In genomic region chr9:33164921-33165262, GRCh38 we compare ENCODE assay signal across 8 cellular contexts. TPM values are rescaled to one million over a fixed set of nuclear protein-coding genes. Genes with fewer than 3 reads are reported as not detected.
DNase-seq lines count a peak whose midpoint lies in the region; ATAC-seq, FAIRE-seq and TF ChIP-seq lines count a peak whose summit lies in the region.
"Not testable (repeated sequence)": the region's sequence is repeated elsewhere in the genome, so short reads cannot be mapped to it uniquely, and the experiment has no call there.

No MANE protein-coding gene starts in this region.

- not testable (repeated sequence) for H2AFZ ChIP-seq in astrocyte (ENCODE audit: low read depth, low read length); osteoblast (ENCODE audit: low read length)

- not testable (repeated sequence) for TF ChIP-seq CTCF in AG10803 (conservative IDR thresholded peaks at IDR 0.05; ENCODE audit: low read length); HL-60 (IDR thresholded peaks at IDR 0.05; ENCODE audit: insufficient read depth, low read length); WI38 (IDR thresholded peaks at IDR 0.05; ENCODE audit: low read depth, low read length); astrocyte (IDR thresholded peaks at IDR 0.05; ENCODE audit: insufficient read depth, low read depth, low read length); epithelial cell of esophagus (IDR thresholded peaks at IDR 0.05; ENCODE audit: insufficient read depth, low read depth, low read length, missing control alignments); left lung (IDR thresholded peaks at IDR 0.05); osteoblast (IDR thresholded peaks at IDR 0.05; ENCODE audit: extremely low read depth, low read depth, low read length)

- H3K27me3 Mint-ChIP-seq in astrocyte (ENCODE audit: low read depth, unreplicated experiment) = not testable (repeated sequence)

- peaks cover 45% of the 10 kb centered on the region for H3K4me1 Mint-ChIP-seq in astrocyte (ENCODE audit: low read depth, unreplicated experiment)

- peak overlapping the region; percentile 94 for H3K4me2 ChIP-seq in astrocyte (ENCODE audit: low read length)
- H3K4me2 ChIP-seq in osteoblast (ENCODE audit: insufficient read depth, low read length) = peak overlapping the region; percentile 92

- H3K4me3 ChIP-seq in AG10803 (ENCODE audit: low read length) (peak overlapping the region; percentile 96), WI38 (ENCODE audit: low read depth, low read length) (peak overlapping the region; percentile 80), astrocyte (ENCODE audit: insufficient read depth, low read depth, low read length) (peak overlapping the region; percentile 83), epithelial cell of esophagus (ENCODE audit: low read length) (peak overlapping the region; percentile 95), left lung (peak overlapping the region; percentile 73 to 96), osteoblast (ENCODE audit: insufficient read depth, low read length) (peak overlapping the region; percentile 91), subcutaneous abdominal adipose tissue (ENCODE audit: low read depth in 1 of 5, low read length in 5 of 5) (peak overlapping the region; percentile 84 to 93 (median 88))
- H3K4me3 ChIP-seq in HL-60 (replicated peaks; ENCODE audit: insufficient read depth, low read length) = not testable (repeated sequence)

- H3K9ac ChIP-seq in astrocyte (ENCODE audit: low read length) (peak overlapping the region; percentile 97), subcutaneous abdominal adipose tissue (ENCODE audit: low read length in 5 of 5) (peak overlapping the region; percentile 79 to 97 (median 94))

- intact Hi-C loops in left lung (cut with DNase I) = not testable (repeated sequence)

- not testable (repeated sequence) for H3K36me3 Mint-ChIP-seq in astrocyte (ENCODE audit: low read depth, unreplicated experiment)

- H3K4me3 Mint-ChIP-seq in astrocyte (ENCODE audit: unreplicated experiment) = peak overlapping the region; percentile 92

- not testable (repeated sequence) for H3K9me3 ChIP-seq in astrocyte (ENCODE audit: insufficient read depth, low read depth, low read length); left lung; osteoblast (ENCODE audit: low read depth, low read length); subcutaneous abdominal adipose tissue (ENCODE audit: control insufficient read depth in 5 of 5, low read length in 5 of 5)

- not testable (repeated sequence) for H3K27ac Mint-ChIP-seq in astrocyte (ENCODE audit: unreplicated experiment)

- not testable (repeated sequence) for DNase-seq in AG10803 (ENCODE audit: low read depth); HL-60 (ENCODE audit: low read depth in 1 of 2, low spot score in 1 of 2); astrocyte (ENCODE audit: low read depth); epithelial cell of esophagus (ENCODE audit: low read depth); left lung; osteoblast (ENCODE audit: insufficient read length, low spot score, missing footprints)

- H3K79me2 ChIP-seq in astrocyte (ENCODE audit: insufficient read depth, low read length) (peaks cover 67% of the 10 kb centered on the region), osteoblast (ENCODE audit: insufficient read depth, low read length) (peaks cover 71% of the 10 kb centered on the region)

- peaks cover 26% of the 10 kb centered on the region for H4K20me1 ChIP-seq in astrocyte (ENCODE audit: insufficient read depth, low read length)
- H4K20me1 ChIP-seq in osteoblast (ENCODE audit: insufficient read depth, low read length) = not testable (repeated sequence)

- FAIRE-seq in astrocyte (lab: Jason Lieb, UNC) = not testable (repeated sequence)

- not testable (repeated sequence) for ATAC-seq in left lung

- not testable (repeated sequence) for H3K27me3 ChIP-seq in HL-60 (ENCODE audit: insufficient read depth, poor library complexity, severe bottlenecking); astrocyte (ENCODE audit: insufficient read depth, low read length); left lung; osteoblast (ENCODE audit: insufficient read depth, low read length); subcutaneous abdominal adipose tissue (ENCODE audit: control insufficient read depth in 5 of 5, insufficient read depth in 4 of 5, low read length in 5 of 5)

- not testable (repeated sequence) for H3K36me3 ChIP-seq in astrocyte (ENCODE audit: insufficient read depth, low read length); left lung; osteoblast (ENCODE audit: insufficient read depth, low read length); subcutaneous abdominal adipose tissue (ENCODE audit: control insufficient read depth in 5 of 5, insufficient read depth in 5 of 5, low read length in 5 of 5)

- H3K4me1 ChIP-seq in astrocyte (ENCODE audit: insufficient read depth, low read length) (peaks cover 53% of the 10 kb centered on the region), left lung (peaks cover 51 to 80% of the 10 kb centered on the region in 2 donors), osteoblast (ENCODE audit: insufficient read depth, low read length) (peaks cover 61% of the 10 kb centered on the region), subcutaneous abdominal adipose tissue (ENCODE audit: control insufficient read depth in 5 of 5, insufficient read depth in 5 of 5, low read length in 5 of 5) (peaks cover 26 to 77% (median 73%) of the 10 kb centered on the region in 5 donors)

- peak overlapping the region; percentile 85 for H3K27ac ChIP-seq in HL-60 (replicated peaks)
- H3K27ac ChIP-seq in astrocyte (ENCODE audit: low read depth, low read length) = peak overlapping the region; percentile 20
- H3K27ac ChIP-seq in left lung = peak overlapping the region; percentile 98 to 99
- peak overlapping the region; percentile 95 for H3K27ac ChIP-seq in osteoblast (ENCODE audit: low read depth, low read length)
- peak overlapping the region; percentile 99 for H3K27ac ChIP-seq in subcutaneous abdominal adipose tissue (ENCODE audit: low read depth, low read length)

- H3K9me3 Mint-ChIP-seq in astrocyte (ENCODE audit: unreplicated experiment) = not testable (repeated sequence)

RNA-seq across cellular contexts. Expression of gene B4GALT1, which starts 2.2 kb away (rescaled TPM):
- total RNA-seq in astrocyte (93.1 and 103 TPM in 2 replicates), left lung (100 to 1,000 TPM in 1 of 2 donors, 10 to 100 TPM in 1; 83.6 to 107 TPM), osteoblast (63.7 and 76.3 TPM in 2 replicates)

Comparison
In these comparisons a context has a peak if more than half of its experiments do, and no peak if none do; other contexts are left out.
1. H3K27ac ChIP-seq: peak in every context shown above with its lines; median percentile 99 in subcutaneous abdominal adipose tissue; 98 in left lung; 95 in osteoblast; 85 in HL-60; 20 in astrocyte.